In genomic region chr15:60000113-60000823, GRCh38 we compare ENCODE assay signal across 11 cellular contexts. TPM values are rescaled to one million over a fixed set of nuclear protein-coding genes. Genes with fewer than 3 reads are reported as not detected.
A peak's percentile ranks its signal among the peaks of the same experiment; 100 is the strongest.
DNase-seq lines count a peak whose midpoint lies in the region; ATAC-seq lines count a peak whose summit lies in the region.
"Had no signal": no experiment of that assay in that cellular context is flagged by ENCODE, and none has a peak within 500 bp of the region (broad histone marks: within the 10 kb centered on the region; RNA-seq: fewer than 3 reads in every experiment).

No MANE protein-coding gene starts in this region.

- WGBS in iPS DF 6.9 (ENCODE audit: insufficient coverage, insufficient read length) = no CpG with 5 or more reads among the region's 33 CpGs

- no peaks in the 10 kb centered on the region for H3K9me3 ChIP-seq in CD4-positive, alpha-beta memory T cell (ENCODE audit: control insufficient read depth in 1 of 2, low read length in 2 of 2)
- no peaks in the 10 kb centered on the region for H3K9me3 ChIP-seq in iPS DF 6.9 (ENCODE audit: control insufficient read depth, insufficient read depth, low read length)

- H3K27ac Mint-ChIP-seq in CD4-positive, alpha-beta memory T cell = peak overlapping the region in 4 of 7 donors; percentile 31 to 96 (median 86)

- peak overlapping the region in 5 of 8 donors; percentile 2 to 64 (median 42) for H3K4me3 Mint-ChIP-seq in CD4-positive, alpha-beta memory T cell

- H3K27me3 ChIP-seq in CD4-positive, alpha-beta memory T cell (ENCODE audit: insufficient read depth, low read length) = peaks cover 90% of the 10 kb centered on the region
- peaks cover 25% of the 10 kb centered on the region for H3K27me3 ChIP-seq in iPS DF 6.9 (ENCODE audit: control insufficient read depth, insufficient read depth, low read length)

- intact Hi-C loops in CD4-positive, alpha-beta memory T cell (cut with micrococcal nuclease) = no loop called here

- no peak for ATAC-seq in GM18909 (IDR thresholded peaks at IDR 0.05; ENCODE audit: poor library complexity, unreplicated experiment)
- ATAC-seq: right cardiac atrium had no signal

- peaks cover 73 to 85% of the 10 kb centered on the region in 2 donors for H3K27me3 Mint-ChIP-seq in CD4-positive, alpha-beta memory T cell

- peaks cover 2 to 54% (median 25%) of the 10 kb centered on the region in 8 donors for H3K9me3 Mint-ChIP-seq in CD4-positive, alpha-beta memory T cell

- H3K27ac ChIP-seq in CD4-positive, alpha-beta memory T cell (ENCODE audit: low read depth, low read length) = no peak overlapping the region
- H3K27ac ChIP-seq in iPS DF 6.9 (ENCODE audit: low read length) = no peak overlapping the region

- CTCF ChIA-PET in CD4-positive, alpha-beta memory T cell (lab: Charles Lee; ENCODE audit: partially characterized antibody) = no interaction called here

- peaks cover 22 to 78% (median 38%) of the 10 kb centered on the region in 4 donors for H3K4me1 Mint-ChIP-seq in CD4-positive, alpha-beta memory T cell

- H3K36me3 ChIP-seq in CD4-positive, alpha-beta memory T cell (ENCODE audit: insufficient read depth, low read length) = no peaks in the 10 kb centered on the region
- no peaks in the 10 kb centered on the region for H3K36me3 ChIP-seq in iPS DF 6.9 (ENCODE audit: control insufficient read depth, insufficient read depth, low read length)

- POLR2A ChIA-PET in CD4-positive, alpha-beta memory T cell (lab: Charles Lee; ENCODE audit: partially characterized antibody) = interaction anchor here (1.1 to 1.2 kb wide), 2 partner anchors 11 to 24 kb away, joined by 3 read pairs; no protein-coding TSS in a partner anchor

- peaks cover 53% of the 10 kb centered on the region for H3K4me1 ChIP-seq in CD4-positive, alpha-beta memory T cell (ENCODE audit: insufficient read depth, low read length)
- peaks cover 6% of the 10 kb centered on the region for H3K4me1 ChIP-seq in iPS DF 6.9 (ENCODE audit: control insufficient read depth, insufficient read depth, low read length)

- peak in 1 of 5 donors; percentile 22 for DNase-seq in CD4-positive, alpha-beta memory T cell
- DNase-seq in DMS53 (lab: John Stamatoyannopoulos, UW) = peak; percentile 90
- DNase-seq in NCI-H345 (lab: John Stamatoyannopoulos, UW) = peak; percentile 77
- DNase-seq in iPS DF 6.9 (ENCODE audit: low read depth, low spot score) = no peak
- DNase-seq in Ammon's horn (ENCODE audit: low spot score) = no peak
- no peak for DNase-seq in NCI-H1694 treated with DMSO at 0.1 percent for 48 hours (lab: John Stamatoyannopoulos, UW)
- DNase-seq: activated effector memory CD4-positive, alpha-beta T cell treated with Interleukin-2 at 50 U/mL for 16 hours; cortex of kidney; right cardiac atrium had no signal

- H3K36me3 Mint-ChIP-seq in CD4-positive, alpha-beta memory T cell = peaks cover 0 to 14% of the 10 kb centered on the region in 2 donors

- no peak overlapping the region for H3K4me3 ChIP-seq in CD4-positive, alpha-beta memory T cell (ENCODE audit: low read length in 2 of 2)
- H3K4me3 ChIP-seq in iPS DF 6.9 (ENCODE audit: low read length) = peak overlapping the region; percentile 16; the same call in 1 of the 2 replicates

RNA-seq across cellular contexts. Expression of gene FOXB1, which starts 3.8 kb away (rescaled TPM):
- total RNA-seq in CD4-positive, alpha-beta memory T cell = under 1 TPM in 1 of 2 experiments, not detected in 1; 0.14 TPM
- under 1 TPM in 1 of 2 donors, not detected in 1; 0.14 TPM for polyA plus RNA-seq in CD4-positive, alpha-beta memory T cell
- total RNA-seq: mesenteric fat pad, right cardiac atrium had no signal
- polyA plus RNA-seq: right cardiac atrium had no signal

Comparison
In these comparisons a context has a peak if more than half of its experiments do, and no peak if none do; other contexts are left out.
1. DNase-seq: peak in DMS53 (single experiment) and NCI-H345 (single experiment); none in iPS DF 6.9 (single experiment), Ammon's horn (single experiment) and NCI-H1694 treated with DMSO at 0.1 percent for 48 hours (single experiment).